ENCODE assay signal across 8 cellular contexts in the genomic region with DNA sequence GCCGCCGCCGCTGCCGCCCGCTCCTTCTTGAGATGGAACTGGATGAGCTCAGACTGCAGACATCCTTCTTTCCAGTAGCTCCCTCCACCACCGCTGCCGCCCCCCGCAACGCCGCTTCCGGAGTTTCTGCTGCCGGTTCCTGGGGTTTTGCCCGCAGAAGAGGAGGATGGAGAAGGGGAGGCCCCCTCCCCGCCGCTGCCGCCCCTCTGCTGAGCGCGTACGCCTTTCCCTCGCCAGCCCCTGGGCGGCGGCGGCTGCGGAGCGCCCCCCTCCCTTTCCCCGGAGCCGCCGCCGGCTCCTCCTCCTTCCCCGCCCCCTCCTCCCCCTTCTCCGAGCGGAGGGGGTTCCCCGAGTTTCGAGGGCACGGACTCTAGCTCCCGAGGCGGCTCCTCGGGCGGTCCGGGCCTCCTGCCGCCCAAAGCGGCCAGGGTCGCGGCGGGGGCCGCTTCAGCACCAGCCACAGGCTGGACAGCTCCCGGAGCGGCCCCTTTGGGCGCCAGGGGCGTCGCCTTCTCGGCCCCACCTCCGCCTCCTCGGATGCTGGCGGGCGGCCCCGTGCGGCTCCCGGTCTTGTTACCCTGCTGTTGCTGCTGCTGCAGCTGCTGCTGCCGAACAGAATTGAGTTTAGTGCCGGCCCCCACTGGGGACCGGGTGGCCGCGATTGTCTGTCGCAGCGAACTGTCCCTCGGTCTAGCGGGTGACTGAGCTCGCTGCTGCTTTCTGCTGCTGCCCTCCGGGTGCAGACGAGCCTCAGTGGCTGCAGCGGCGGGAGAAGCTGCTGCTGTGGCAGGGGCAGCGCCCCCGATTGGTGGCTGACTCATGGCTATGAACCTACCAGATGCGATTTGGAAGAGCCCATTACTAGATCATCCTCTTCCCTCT. TPM values are rescaled to one million over a fixed set of nuclear protein-coding genes. Genes with fewer than 3 reads are reported as not detected.
DNase-seq lines count a peak whose midpoint lies in the region; ATAC-seq and TF ChIP-seq lines count a peak whose summit lies in the region.

No MANE protein-coding gene starts in this region.

- peak overlapping the region; percentile 57 to 61 for H3K4me3 ChIP-seq in esophagus (ENCODE audit: low read depth in 1 of 2, low read length in 2 of 2)
- H3K4me3 ChIP-seq in muscle layer of duodenum (ENCODE audit: low read depth in 1 of 2, low read length in 2 of 2), result peak overlapping the region; percentile 67 to 95

- no peak for TF ChIP-seq CTCF in CD14-positive monocyte (IDR thresholded peaks at IDR 0.05)

- no peak overlapping the region for H3K27ac ChIP-seq in esophagus (ENCODE audit: low read depth in 2 of 2, low read length in 1 of 2)
- H3K27ac ChIP-seq in muscle layer of duodenum (ENCODE audit: low read length), result no peak overlapping the region

- intact Hi-C loops in CD14-positive monocyte (cut with micrococcal nuclease), result loop anchor here in 1 of 2 donors (10.0 kb wide), 1 partner anchor 61 kb away; a partner anchor contains a TSS

- H3K36me3 Mint-ChIP-seq in CD14-positive monocyte, result peaks cover 9 to 20% of the 10 kb centered on the region in 2 donors
- peaks cover 0 to 2% of the 10 kb centered on the region in 2 donors for H3K36me3 Mint-ChIP-seq in stimulated activated naive B cell treated with anti-CD40 and anti-IgM and Interleukin-4, amounts not matched to agents 10 μg/mL and 1 μg/mL and 100 μg/mL, for 72 hours

- H3K27me3 Mint-ChIP-seq in CD14-positive monocyte (ENCODE audit: low read depth in 3 of 3), result peaks cover 68 to 76% (median 76%) of the 10 kb centered on the region in 3 donors
- H3K27me3 Mint-ChIP-seq in stimulated activated naive B cell treated with anti-CD40 and anti-IgM and Interleukin-4, amounts not matched to agents 10 μg/mL and 1 μg/mL and 100 μg/mL, for 72 hours, result peaks cover 37 to 44% of the 10 kb centered on the region in 2 donors

- H3K36me3 ChIP-seq in esophagus (ENCODE audit: control insufficient read depth in 2 of 2, insufficient read depth in 2 of 2, low read length in 1 of 2) (no peaks in the 10 kb centered on the region), muscle layer of duodenum (ENCODE audit: control insufficient read depth in 1 of 2, insufficient read depth in 2 of 2, low read length in 2 of 2) (no peaks in the 10 kb centered on the region)

- peaks cover 36% of the 10 kb centered on the region for H3K4me1 Mint-ChIP-seq in CD14-positive monocyte
- H3K4me1 Mint-ChIP-seq in stimulated activated naive B cell treated with anti-CD40 and anti-IgM and Interleukin-4, amounts not matched to agents 10 μg/mL and 1 μg/mL and 100 μg/mL, for 72 hours, result peaks cover 22 to 36% of the 10 kb centered on the region in 2 donors

- 0 to 2% methylated on average over 47 to 74 of the region's 76 CpGs for WGBS in esophagus, 2 donors

- H3K9me3 ChIP-seq in esophagus (ENCODE audit: control insufficient read depth in 2 of 2, insufficient read depth in 1 of 2, low read depth in 1 of 2, low read length in 1 of 2) (no peaks in the 10 kb centered on the region), muscle layer of duodenum (ENCODE audit: control insufficient read depth in 1 of 2, low read length in 2 of 2) (peaks cover 0 to 8% of the 10 kb centered on the region in 2 donors)

- H3K27me3 ChIP-seq in esophagus (ENCODE audit: control insufficient read depth in 1 of 2, insufficient read depth in 2 of 2, low read length in 2 of 2) (peaks cover 5 to 13% of the 10 kb centered on the region in 2 donors), muscle layer of duodenum (ENCODE audit: low read depth, low read length) (peaks cover 32% of the 10 kb centered on the region)

- peak overlapping the region; percentile 79 to 95 for H3K4me3 Mint-ChIP-seq in CD14-positive monocyte
- peak overlapping the region; percentile 84 to 85 for H3K4me3 Mint-ChIP-seq in stimulated activated naive B cell treated with anti-CD40 and anti-IgM and Interleukin-4, amounts not matched to agents 10 μg/mL and 1 μg/mL and 100 μg/mL, for 72 hours

- ATAC-seq in GM19372 (IDR thresholded peaks at IDR 0.05; ENCODE audit: low read depth, unreplicated experiment), result peak; percentile 68
- peak; percentile 62 for ATAC-seq in HG03457 (IDR thresholded peaks at IDR 0.05; ENCODE audit: unreplicated experiment)
- peak; percentile 76 to 80 for ATAC-seq in stimulated activated naive B cell treated with anti-CD40 and anti-IgM and Interleukin-4, amounts not matched to agents 10 μg/mL and 1 μg/mL and 100 μg/mL, for 72 hours (replicated peaks)

- H3K9me3 Mint-ChIP-seq in CD14-positive monocyte, result peaks cover 0 to 27% (median 19%) of the 10 kb centered on the region in 7 donors
- no peaks in the 10 kb centered on the region for H3K9me3 Mint-ChIP-seq in stimulated activated naive B cell treated with anti-CD40 and anti-IgM and Interleukin-4, amounts not matched to agents 10 μg/mL and 1 μg/mL and 100 μg/mL, for 72 hours

- H3K27ac Mint-ChIP-seq in CD14-positive monocyte, result no peak overlapping the region
- peak overlapping the region; percentile 26 for H3K27ac Mint-ChIP-seq in stimulated activated naive B cell treated with anti-CD40 and anti-IgM and Interleukin-4, amounts not matched to agents 10 μg/mL and 1 μg/mL and 100 μg/mL, for 72 hours

- H3K4me1 ChIP-seq in esophagus (ENCODE audit: control insufficient read depth in 2 of 2, insufficient read depth in 2 of 2, low read length in 1 of 2), result peaks cover 17 to 19% of the 10 kb centered on the region in 2 donors
- H3K4me1 ChIP-seq in muscle layer of duodenum (ENCODE audit: control insufficient read depth in 1 of 2, insufficient read depth in 2 of 2, low read length in 2 of 2), result peaks cover 0 to 23% of the 10 kb centered on the region in 2 donors

- DNase-seq in CD14-positive monocyte (ENCODE audit: low spot score), result no peak
- peak; percentile 92 for DNase-seq in NCI-H774 (lab: John Stamatoyannopoulos, UW)
- DNase-seq in activated T-cell treated with anti-CD3 and anti-CD28 coated beads for 4 hours, result peak; percentile 55
- DNase-seq in stimulated activated naive B cell treated with anti-CD40 and anti-IgM and Interleukin-4, amounts not matched to agents 10 μg/mL and 1 μg/mL and 100 μg/mL, for 72 hours, result peak; percentile 48

RNA-seq across cellular contexts. Expression of a gene that starts 56.8 kb away (rescaled TPM):
- not detected for polyA plus RNA-seq in CD14-positive monocyte
- 1 to 10 TPM; 1.3 to 2.1 TPM for polyA plus RNA-seq in esophagus
